In the genomic region with DNA sequence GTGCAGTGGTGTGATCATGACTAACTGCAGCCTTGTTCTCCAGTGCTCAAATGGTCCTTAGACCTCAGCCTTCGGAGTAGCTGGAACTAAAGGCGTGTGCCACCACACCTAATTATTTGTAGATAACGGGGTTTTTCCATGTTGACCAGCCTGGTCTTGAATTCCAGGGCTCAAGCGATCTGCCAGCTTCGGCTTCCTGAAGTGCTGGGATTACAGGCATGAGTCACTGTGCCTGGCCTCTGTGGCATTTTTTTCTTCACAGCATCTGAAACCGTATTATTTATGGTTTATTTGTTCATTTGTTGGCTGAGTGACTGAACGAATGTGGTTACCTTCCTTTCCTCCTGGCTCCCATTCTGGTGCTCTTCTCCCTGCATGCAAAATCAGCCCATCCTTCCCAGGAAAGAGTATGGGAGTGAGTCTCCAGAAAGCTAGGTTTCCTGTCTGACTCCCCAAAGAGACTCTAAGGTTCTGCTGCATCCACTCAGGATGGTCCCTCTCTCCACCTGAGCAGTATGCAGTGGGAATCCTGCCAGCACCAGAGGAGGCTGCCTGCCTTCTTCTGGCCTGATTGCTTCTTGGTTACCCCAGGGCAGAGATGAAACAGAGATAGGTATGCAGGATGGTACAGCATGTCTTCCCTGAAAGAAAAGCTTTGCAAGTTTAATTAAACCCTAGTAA, we compare ENCODE assay signal across 14 cellular contexts.
DNase-seq lines count a peak whose midpoint lies in the region; ATAC-seq, FAIRE-seq and TF ChIP-seq lines count a peak whose summit lies in the region.
"Had no signal": no experiment of that assay in that cellular context is flagged by ENCODE, and none has a peak within 500 bp of the region (broad histone marks: within the 10 kb centered on the region; RNA-seq: fewer than 3 reads in every experiment).

No MANE protein-coding gene starts in this region.

- H3K9me3 ChIP-seq in GM23248 (ENCODE audit: low read depth) (no peaks in the 10 kb centered on the region), spleen (peaks cover 0 to 2% (median 0%) of the 10 kb centered on the region in 8 donors)

- no peak for FAIRE-seq in HTR-8/SVneo (lab: Jason Lieb, UNC)
- FAIRE-seq: H1 had no signal

- H3K36me3 ChIP-seq in GM23248 (ENCODE audit: low read depth) (no peaks in the 10 kb centered on the region), spleen (no peaks in the 10 kb centered on the region)

- peak overlapping the region; percentile 41; the same call in 1 of the 2 replicates for H3K4me3 ChIP-seq in GM23248
- H3K4me3 ChIP-seq in spleen, result no peak overlapping the region

- 0 out of 2 replicates have a peak overlapping the region, but pooled peaks have one; percentile 13 for H2AFZ ChIP-seq in GM23248

- H3K4me1 ChIP-seq in GM23248 (ENCODE audit: insufficient read depth), result 0 out of 2 replicates have a peak, but pooled peaks cover 8% of the 10 kb centered on the region
- H3K4me1 ChIP-seq in foreskin keratinocyte, result peaks cover 8% of the 10 kb centered on the region
- H3K4me1 ChIP-seq in spleen, result peaks cover 0 to 9% (median 4%) of the 10 kb centered on the region in 6 donors

- peak; percentile 90 for ATAC-seq in foreskin keratinocyte
- ATAC-seq: stimulated activated naive B cell treated with anti-CD40 and anti-IgM and Interleukin-4, amounts not matched to agents 10 μg/mL and 1 μg/mL and 100 μg/mL, for 72 hours had no signal

- DNase-seq in GM23248 (peak; percentile 68), T1000 (lab: John Stamatoyannopoulos, UW) (peak; percentile 27), foreskin keratinocyte (peak; percentile 44 to 67), spleen (no peak), RKO (ENCODE audit: low spot score) (no peak), superior temporal gyrus (ENCODE audit: extremely low spot score) (no peak), HTR-8/SVneo (ENCODE audit: insufficient read length, low spot score) (no peak), NCI-H1105 (lab: John Stamatoyannopoulos, UW) (no peak)
- DNase-seq: IMR-90; NCI-H1694; stimulated activated naive B cell treated with anti-CD40 and anti-IgM and Interleukin-4, amounts not matched to agents 10 μg/mL and 1 μg/mL and 100 μg/mL, for 72 hours; T-helper 2 cell had no signal

- peak overlapping the region; percentile 56 for H3K4me2 ChIP-seq in GM23248 (ENCODE audit: unreplicated experiment)

- H4K20me1 ChIP-seq in GM23248 (ENCODE audit: insufficient read depth), result no peaks in the 10 kb centered on the region

- H3K9me2 ChIP-seq in GM23248 (ENCODE audit: insufficient read depth), result no peaks in the 10 kb centered on the region

- WGBS in GM23248 (ENCODE audit: low coverage in 1 of 2, low lambda C conversion rate in 2 of 2, missing lambda C conversion rate in 2 of 2), 2 experiments, result 2% methylated on average over 7 of the region's 7 CpGs
- WGBS in spleen, 5 donors, result 62 to 74% (median 68%) methylated on average over 7 of the region's 7 CpGs

- no peak overlapping the region for H3K27ac ChIP-seq in GM23248
- no peak overlapping the region for H3K27ac ChIP-seq in foreskin keratinocyte
- peak overlapping the region in 6 of 8 donors; percentile 30 to 76 (median 67) for H3K27ac ChIP-seq in spleen
- H3K27ac ChIP-seq: epithelial cell of prostate had no signal

- TF ChIP-seq CTCF in foreskin keratinocyte (conservative IDR thresholded peaks at IDR 0.05) (no peak), spleen (IDR thresholded peaks at IDR 0.05 in 8 of 11, conservative IDR thresholded peaks at IDR 0.05 in 3 of 11) (no peak)

- intact Hi-C loops in spleen (cut with DNase I; ENCODE audit: low total_unique reads), result no loop called here

- H3K27me3 ChIP-seq in GM23248 (replicated peaks; ENCODE audit: insufficient read depth), result no peaks in the 10 kb centered on the region
- H3K27me3 ChIP-seq in foreskin keratinocyte, result no peaks in the 10 kb centered on the region
- H3K27me3 ChIP-seq in spleen (replicated peaks in 1 of 7), result peaks cover 0 to 5% (median 0%) of the 10 kb centered on the region in 7 donors

- in situ Hi-C loops in GM23248 (cut with MboI), result no loop called here

- no peak for TF ChIP-seq POLR2A in spleen (IDR thresholded peaks at IDR 0.05)

- H3F3A ChIP-seq in GM23248 (ENCODE audit: insufficient read depth), result peaks cover 6% of the 10 kb centered on the region; the same call in 1 of the 2 replicates

- H3K9ac ChIP-seq in GM23248, result no peak overlapping the region

- H3K79me2 ChIP-seq in GM23248 (ENCODE audit: insufficient read depth), result no peaks in the 10 kb centered on the region

Comparison
In these comparisons a context has a peak if more than half of its experiments do, and no peak if none do; other contexts are left out.
1. DNase-seq: peak in GM23248 (single experiment), T1000 (single experiment) and foreskin keratinocyte (2 of 2); none in spleen (single experiment), RKO (single experiment), superior temporal gyrus (single experiment), HTR-8/SVneo (single experiment) and NCI-H1105 (single experiment).
2. H3K27ac ChIP-seq: peak in spleen (6 of 8); none in GM23248 (single experiment) and foreskin keratinocyte (single experiment).